ENCODE assay signal across 3 cellular contexts in the genomic region with DNA sequence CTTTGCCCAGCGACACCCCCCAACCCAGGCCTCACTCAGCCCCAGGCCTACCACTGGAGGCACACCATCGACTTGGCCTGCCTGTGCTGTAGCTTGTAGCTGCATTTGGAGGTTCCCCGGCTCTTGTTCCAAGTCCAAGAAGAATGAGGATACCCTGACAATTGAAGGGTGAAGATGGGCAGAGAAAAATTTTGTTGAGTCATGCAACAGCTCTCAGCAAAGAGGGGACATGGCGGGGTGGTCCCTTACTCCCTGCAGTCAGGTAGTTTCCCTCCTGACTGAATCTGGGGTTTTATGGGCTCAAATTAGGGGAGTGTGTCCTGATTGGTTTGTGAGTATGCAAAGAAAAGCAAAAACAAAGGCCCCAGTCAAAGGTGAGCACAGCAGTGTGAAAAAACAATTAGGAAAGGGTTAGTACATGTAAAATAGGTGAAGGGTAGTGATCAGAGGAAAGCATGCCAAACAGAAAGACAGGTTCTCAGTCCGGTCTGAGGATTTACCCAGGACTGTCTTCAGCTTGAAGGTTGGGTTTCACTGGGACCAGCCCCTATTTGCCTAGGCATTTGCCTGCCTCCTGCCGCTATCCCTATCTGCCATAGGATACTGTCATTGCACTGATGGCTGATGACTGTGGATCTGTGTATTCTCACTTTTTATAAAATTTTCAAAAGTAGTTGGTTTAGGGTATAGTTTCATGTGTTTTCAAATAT.
A peak's percentile ranks its signal among the peaks of the same experiment; 100 is the strongest.
TF ChIP-seq lines count a peak whose summit lies in the region.

No MANE protein-coding gene starts in this region.

TF ChIP-seq in GM23338, 12 proteins besides CTCF, POLR2A, EP300 and RAD21 (continues in another document):
- no peak for TF ChIP-seq EZH2 (IDR thresholded peaks at IDR 0.05; ENCODE audit: low read depth, unreplicated experiment)
- no peak for TF ChIP-seq EZH2phosphoT487 (IDR thresholded peaks at IDR 0.05; ENCODE audit: unreplicated experiment)
- TF ChIP-seq, protein P1, sequence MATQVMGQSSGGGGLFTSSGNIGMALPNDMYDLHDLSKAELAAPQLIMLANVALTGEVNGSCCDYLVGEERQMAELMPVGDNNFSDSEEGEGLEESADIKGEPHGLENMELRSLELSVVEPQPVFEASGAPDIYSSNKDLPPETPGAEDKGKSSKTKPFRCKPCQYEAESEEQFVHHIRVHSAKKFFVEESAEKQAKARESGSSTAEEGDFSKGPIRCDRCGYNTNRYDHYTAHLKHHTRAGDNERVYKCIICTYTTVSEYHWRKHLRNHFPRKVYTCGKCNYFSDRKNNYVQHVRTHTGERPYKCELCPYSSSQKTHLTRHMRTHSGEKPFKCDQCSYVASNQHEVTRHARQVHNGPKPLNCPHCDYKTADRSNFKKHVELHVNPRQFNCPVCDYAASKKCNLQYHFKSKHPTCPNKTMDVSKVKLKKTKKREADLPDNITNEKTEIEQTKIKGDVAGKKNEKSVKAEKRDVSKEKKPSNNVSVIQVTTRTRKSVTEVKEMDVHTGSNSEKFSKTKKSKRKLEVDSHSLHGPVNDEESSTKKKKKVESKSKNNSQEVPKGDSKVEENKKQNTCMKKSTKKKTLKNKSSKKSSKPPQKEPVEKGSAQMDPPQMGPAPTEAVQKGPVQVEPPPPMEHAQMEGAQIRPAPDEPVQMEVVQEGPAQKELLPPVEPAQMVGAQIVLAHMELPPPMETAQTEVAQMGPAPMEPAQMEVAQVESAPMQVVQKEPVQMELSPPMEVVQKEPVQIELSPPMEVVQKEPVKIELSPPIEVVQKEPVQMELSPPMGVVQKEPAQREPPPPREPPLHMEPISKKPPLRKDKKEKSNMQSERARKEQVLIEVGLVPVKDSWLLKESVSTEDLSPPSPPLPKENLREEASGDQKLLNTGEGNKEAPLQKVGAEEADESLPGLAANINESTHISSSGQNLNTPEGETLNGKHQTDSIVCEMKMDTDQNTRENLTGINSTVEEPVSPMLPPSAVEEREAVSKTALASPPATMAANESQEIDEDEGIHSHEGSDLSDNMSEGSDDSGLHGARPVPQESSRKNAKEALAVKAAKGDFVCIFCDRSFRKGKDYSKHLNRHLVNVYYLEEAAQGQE (IDR thresholded peaks at IDR 0.05; ENCODE audit: unreplicated experiment): no peak
- TF ChIP-seq JUNB (IDR thresholded peaks at IDR 0.05; ENCODE audit: unreplicated experiment): no peak
- no peak for TF ChIP-seq ETS1 (IDR thresholded peaks at IDR 0.05)
- no peak for TF ChIP-seq ZNF331 (CRISPR knock-in tag; IDR thresholded peaks at IDR 0.05; ENCODE audit: low read depth)
- TF ChIP-seq STAT1 (IDR thresholded peaks at IDR 0.05; ENCODE audit: unreplicated experiment): no peak

TF ChIP-seq in IMR-90, 13 proteins besides CTCF, POLR2A, EP300 and RAD21:
- TF ChIP-seq FOS (IDR thresholded peaks at IDR 0.05; ENCODE audit: low read depth, low read length) (no peak), NFE2L2 (IDR thresholded peaks at IDR 0.05; ENCODE audit: low read depth, low read length) (peak; percentile 58; the same call in 1 of the 2 replicates)

TF ChIP-seq in H1, 55 proteins besides CTCF, POLR2A, EP300 and RAD21:
- no peak for TF ChIP-seq PHF8 (conservative IDR thresholded peaks at IDR 0.05; ENCODE audit: low read depth, low read length)
- no peak for TF ChIP-seq BRCA1 (IDR thresholded peaks at IDR 0.05; ENCODE audit: low read depth, low read length)
- TF ChIP-seq RXRA (IDR thresholded peaks at IDR 0.05; ENCODE audit: insufficient read depth, low read depth, low read length): no peak
- TF ChIP-seq YY1 (IDR thresholded peaks at IDR 0.05; ENCODE audit: low read depth, low read length): no peak
- no peak for TF ChIP-seq POLR2AphosphoS5 (IDR thresholded peaks at IDR 0.05; ENCODE audit: low read depth, low read length)
- TF ChIP-seq POU5F1 (IDR thresholded peaks at IDR 0.05; ENCODE audit: low read depth, low read length): no peak
- TF ChIP-seq BACH1 (IDR thresholded peaks at IDR 0.05; ENCODE audit: low read length): peak; percentile 89
- no peak for TF ChIP-seq CHD1 (IDR thresholded peaks at IDR 0.05; ENCODE audit: low read depth, low read length)
- TF ChIP-seq MAFK (IDR thresholded peaks at IDR 0.05; ENCODE audit: low read depth, low read length): peak; percentile 67; the same call in 1 of the 2 replicates
